In the genomic region with DNA sequence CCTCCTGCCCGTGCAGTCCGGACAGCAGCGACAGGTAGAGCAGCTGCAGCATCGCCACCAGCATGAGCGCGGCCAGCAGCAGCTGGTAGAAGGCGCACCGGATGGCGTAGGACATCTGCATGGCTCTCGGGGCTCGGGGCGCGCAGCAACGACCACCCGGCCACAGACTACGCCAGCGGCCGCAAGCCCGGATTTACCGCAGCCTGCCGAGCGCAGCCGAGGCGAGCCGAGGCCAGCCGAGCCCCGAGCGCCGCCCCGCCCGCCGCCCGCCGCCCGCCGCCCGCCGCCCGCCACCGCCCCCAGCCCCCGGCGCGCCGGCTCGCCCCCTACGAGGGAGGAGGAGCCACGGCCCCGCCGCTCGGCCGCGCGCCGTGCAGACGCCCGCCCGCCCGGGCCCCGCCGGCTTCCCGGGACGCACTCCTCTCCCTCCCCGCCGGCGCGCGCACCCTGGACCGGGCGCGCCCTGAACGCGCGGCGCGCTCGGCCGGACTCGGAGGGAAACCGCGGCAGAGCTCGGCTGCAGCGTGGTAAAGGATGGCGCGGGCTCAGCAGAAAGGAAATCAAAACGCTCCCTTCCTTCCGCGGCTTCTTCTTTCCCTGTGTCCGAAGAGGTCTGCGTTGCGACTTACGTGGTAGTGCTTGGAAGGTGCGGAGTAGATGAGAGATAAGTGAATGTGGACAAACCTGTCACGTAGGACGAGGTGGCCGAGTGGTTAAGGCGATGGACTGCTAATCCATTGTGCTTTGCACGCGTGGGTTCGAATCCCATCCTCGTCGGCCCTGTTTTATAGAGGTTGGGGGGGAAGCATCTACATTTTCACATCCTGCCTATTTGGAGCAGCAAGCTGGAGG, we compare ENCODE assay signal across 8 cellular contexts. TPM values are rescaled to one million over a fixed set of nuclear protein-coding genes. Genes with fewer than 3 reads are reported as not detected.
DNase-seq lines count a peak whose midpoint lies in the region; ATAC-seq and TF ChIP-seq lines count a peak whose summit lies in the region.

A gene (minus strand): TSS at position 205 of the 852 bp plus-strand sequence. CDS start 84 bp downstream, at position 121.

- peak within 1 kb of the TSS; percentile 95 for H3K4me3 ChIP-seq in GM08714 (ENCODE audit: low read length)
- peak within 1 kb of the TSS; percentile 78 for H3K4me3 ChIP-seq in colonic mucosa

- no peaks in the 10 kb centered on the region for H3K27me3 ChIP-seq in colonic mucosa

- intact Hi-C loops in colonic mucosa (cut with DNase I): no loop called here
- intact Hi-C loops in left colon (cut with DNase I, micrococcal nuclease): no loop called here

- H3K9me3 Mint-ChIP-seq in activated CD4-positive, alpha-beta T cell treated with anti-CD3 and anti-CD28 coated beads, Interleukin-2, amount 10 ng/mL, durations not matched to agents 7 days and 5 days: no peaks in the 10 kb centered on the region

- no peaks in the 10 kb centered on the region for H3K36me3 ChIP-seq in colonic mucosa

- H3K27ac Mint-ChIP-seq in activated CD4-positive, alpha-beta T cell treated with anti-CD3 and anti-CD28 coated beads, Interleukin-2, amount 10 ng/mL, durations not matched to agents 7 days and 5 days: peak within 1 kb of the TSS; percentile 96

- no peak for TF ChIP-seq CTCF in colonic mucosa (IDR thresholded peaks at IDR 0.05)

- H3K27ac ChIP-seq in colonic mucosa: peak within 1 kb of the TSS; percentile 87

- H3K4me3 Mint-ChIP-seq in activated CD4-positive, alpha-beta T cell treated with anti-CD3 and anti-CD28 coated beads, Interleukin-2, amount 10 ng/mL, durations not matched to agents 7 days and 5 days: peak within 1 kb of the TSS; percentile 97

- peaks cover 4% of the 10 kb centered on the region for H3K27me3 Mint-ChIP-seq in activated CD4-positive, alpha-beta T cell treated with anti-CD3 and anti-CD28 coated beads, Interleukin-2, amount 10 ng/mL, durations not matched to agents 7 days and 5 days

- DNase-seq in NCI-H460 (ENCODE audit: extremely low read depth, low read depth): peak; percentile 85
- DNase-seq in activated CD4-positive, alpha-beta T cell treated with anti-CD3 and anti-CD28 coated beads, Interleukin-2, amount 10 ng/mL, durations not matched to agents 7 days and 5 days: peak; percentile 84
- peak; percentile 90 for DNase-seq in colonic mucosa
- peak; percentile 80 to 82 for DNase-seq in left colon
- DNase-seq in stimulated activated CD4-positive, alpha-beta T cell treated with anti-CD3 and anti-CD28 coated beads, Interleukin-1b, Interleukin-23, amount 100 ng/mL, for 1 hour (ENCODE audit: low read depth in 2 of 2): peak; percentile 64 to 72

- no peaks in the 10 kb centered on the region for H3K9me3 ChIP-seq in colonic mucosa

- H3K36me3 Mint-ChIP-seq in activated CD4-positive, alpha-beta T cell treated with anti-CD3 and anti-CD28 coated beads, Interleukin-2, amount 10 ng/mL, durations not matched to agents 7 days and 5 days (ENCODE audit: low read depth): peaks cover 8% of the 10 kb centered on the region

- peak; percentile 39 for ATAC-seq in HG03139 (IDR thresholded peaks at IDR 0.05; ENCODE audit: unreplicated experiment)
- peak; percentile 55 for ATAC-seq in left colon
- ATAC-seq in HG03354 (IDR thresholded peaks at IDR 0.05; ENCODE audit: poor library complexity, severe bottlenecking, unreplicated experiment): no peak

- H3K4me1 ChIP-seq in colonic mucosa: peaks cover 25% of the 10 kb centered on the region

- peak within 1 kb of the TSS; percentile 98 to 100 for H3K9ac ChIP-seq in colonic mucosa (ENCODE audit: low read depth in 2 of 2, low read length in 2 of 2)

- POLR2A ChIA-PET in activated CD4-positive, alpha-beta T cell treated with anti-CD3 and anti-CD28 coated beads, Interleukin-2, amount 10 ng/mL, durations not matched to agents 7 days and 5 days (lab: Charles Lee): no interaction called here

- H3K4me1 Mint-ChIP-seq in activated CD4-positive, alpha-beta T cell treated with anti-CD3 and anti-CD28 coated beads, Interleukin-2, amount 10 ng/mL, durations not matched to agents 7 days and 5 days: peaks cover 51% of the 10 kb centered on the region

- CTCF ChIA-PET in activated CD4-positive, alpha-beta T cell treated with anti-CD3 and anti-CD28 coated beads, Interleukin-2, amount 10 ng/mL, durations not matched to agents 7 days and 5 days (lab: Charles Lee): interaction anchor here (0.8 to 2.2 kb wide), 6 partner anchors 9 to 193 kb away, joined by 3 to 9 read pairs (median 3); no protein-coding TSS in a partner anchor

RNA-seq across cellular contexts. Expression of the gene that starts here (rescaled TPM):
- 15.0 and 16.9 TPM in 2 replicates for total RNA-seq in NCI-H460 (2014; rRNA removed; shearing (Covaris generic))
- polyA plus RNA-seq in NCI-H460 (2014; cell fraction: nucleus; rRNA removed): 37.5 and 38.1 TPM in 2 replicates
- 1 to 10 TPM; 8.5 to 9.4 TPM for total RNA-seq in activated CD4-positive, alpha-beta T cell treated with anti-CD3 and anti-CD28 coated beads, Interleukin-2, amount 10 ng/mL, durations not matched to agents 7 days and 5 days
- 10 to 100 TPM; 14.2 to 20.2 TPM for total RNA-seq in colonic mucosa
- 10 to 100 TPM; 13.1 to 17.1 TPM for total RNA-seq in left colon
